ENCODE assay signal across 20 cellular contexts in genomic region chr12:9952954-9953729, GRCh38. TPM values are rescaled to one million over a fixed set of nuclear protein-coding genes. Genes with fewer than 3 reads are reported as not detected.
"Had no signal": no experiment of that assay in that cellular context is flagged by ENCODE, and none has a peak within 500 bp of the region (broad histone marks: within the 10 kb centered on the region; RNA-seq: fewer than 3 reads in every experiment).

No MANE protein-coding gene starts in this region.

RNA-seq across cellular contexts. Expression of gene CLEC12A, which starts 18.1 kb away (rescaled TPM):
- total RNA-seq: activated naive CD4-positive, alpha-beta T cell treated with anti-CD3 and anti-CD28 coated beads for 36 hours; activated T-cell treated with anti-CD3 and anti-CD28 coated beads, Interleukin-2, amount 50 U/mL, for 4 hours; activated T-helper 1 cell treated with anti-CD3 and anti-CD28 coated beads, Interleukin-12 subunit alpha, Interleukin-12 subunit beta, Interleukin-2, Interleukin-4 antibody, amounts not matched to agents 30 ng/mL and 10 ng/mL and 1 ng/mL, durations not matched to agents 14 hours and 24 hours and 36 hours; ascending aorta; astrocyte; bronchial epithelial cell; cardiac muscle cell; cerebellum had no signal
- polyA plus RNA-seq: cardiac muscle cell had no signal

RNA-seq across cellular contexts. Expression of gene CLEC2A, which starts 21.0 kb away (rescaled TPM):
- total RNA-seq: activated naive CD4-positive, alpha-beta T cell treated with anti-CD3 and anti-CD28 coated beads for 36 hours; activated naive CD4-positive, alpha-beta T cell treated with anti-CD3 and anti-CD28 coated beads, Interleukin-2, amount 50 U/mL, for 72 hours; activated naive CD8-positive, alpha-beta T cell treated with anti-CD3 and anti-CD28 coated beads for 36 hours; activated naive CD8-positive, alpha-beta T cell treated with anti-CD3 and anti-CD28 coated beads, Interleukin-2, amount 10 ng/mL, durations not matched to agents 7 days and 5 days; activated T-cell treated with anti-CD3 and anti-CD28 coated beads, Interleukin-2, amount 50 U/mL, for 4 hours; activated T-cell treated with anti-CD3 and anti-CD28 coated beads, Interleukin-2, amount 50 U/mL, for 72 hours; activated T-helper 1 cell treated with anti-CD3 and anti-CD28 coated beads, Interleukin-12 subunit alpha, Interleukin-12 subunit beta, Interleukin-2, Interleukin-4 antibody, amounts not matched to agents 30 ng/mL and 10 ng/mL and 1 ng/mL, durations not matched to agents 14 hours and 24 hours and 36 hours; activated T-helper 17 cell treated with anti-CD3 and anti-CD28 coated beads, Interleukin-2, amount 50 U/mL, for 72 hours; activated T-helper 2 cell treated with anti-CD3 and anti-CD28 coated beads, Interferon-gamma antibody, Interleukin-2, Interleukin-4, amounts not matched to agents 10 μg/mL and 5 μg/mL and 100 μg/mL, durations not matched to agents 14 hours and 24 hours and 36 hours; adrenal gland; aorta; ascending aorta; body of pancreas; breast epithelium; bronchial epithelial cell; cardiac muscle cell; cardiac septum; cerebellum had no signal
- polyA plus RNA-seq: adipose tissue, adrenal gland, aorta, cardiac muscle cell had no signal

RNA-seq across cellular contexts. Expression of gene CLEC1B, which starts 45.8 kb away (rescaled TPM):
- total RNA-seq: activated naive CD4-positive, alpha-beta T cell treated with anti-CD3 and anti-CD28 coated beads for 36 hours; activated naive CD4-positive, alpha-beta T cell treated with anti-CD3 and anti-CD28 coated beads, Interleukin-2, amount 50 U/mL, for 72 hours; activated naive CD8-positive, alpha-beta T cell treated with anti-CD3 and anti-CD28 coated beads for 36 hours; activated naive CD8-positive, alpha-beta T cell treated with anti-CD3 and anti-CD28 coated beads, Interleukin-2, amount 10 ng/mL, durations not matched to agents 7 days and 5 days; activated T-cell treated with anti-CD3 and anti-CD28 coated beads, Interleukin-2, amount 50 U/mL, for 4 hours; activated T-cell treated with anti-CD3 and anti-CD28 coated beads, Interleukin-2, amount 50 U/mL, for 72 hours; activated T-helper 1 cell treated with anti-CD3 and anti-CD28 coated beads, Interleukin-12 subunit alpha, Interleukin-12 subunit beta, Interleukin-2, Interleukin-4 antibody, amounts not matched to agents 30 ng/mL and 10 ng/mL and 1 ng/mL, durations not matched to agents 14 hours and 24 hours and 36 hours; activated T-helper 17 cell treated with anti-CD3 and anti-CD28 coated beads, Interleukin-2, amount 50 U/mL, for 72 hours; activated T-helper 2 cell treated with anti-CD3 and anti-CD28 coated beads, Interferon-gamma antibody, Interleukin-2, Interleukin-4, amounts not matched to agents 10 μg/mL and 5 μg/mL and 100 μg/mL, durations not matched to agents 14 hours and 24 hours and 36 hours; aorta; ascending aorta; astrocyte; body of pancreas; breast epithelium; bronchial epithelial cell; cardiac septum; cerebellum had no signal
- polyA plus RNA-seq: aorta, cardiac muscle cell had no signal

RNA-seq across cellular contexts. Expression of gene CLEC12B, which starts 57.3 kb away (rescaled TPM):
- total RNA-seq: activated naive CD4-positive, alpha-beta T cell treated with anti-CD3 and anti-CD28 coated beads for 36 hours; activated naive CD4-positive, alpha-beta T cell treated with anti-CD3 and anti-CD28 coated beads, Interleukin-2, amount 50 U/mL, for 72 hours; activated naive CD8-positive, alpha-beta T cell treated with anti-CD3 and anti-CD28 coated beads for 36 hours; activated T-cell treated with anti-CD3 and anti-CD28 coated beads, Interleukin-2, amount 50 U/mL, for 4 hours; activated T-cell treated with anti-CD3 and anti-CD28 coated beads, Interleukin-2, amount 50 U/mL, for 72 hours; activated T-helper 1 cell treated with anti-CD3 and anti-CD28 coated beads, Interleukin-12 subunit alpha, Interleukin-12 subunit beta, Interleukin-2, Interleukin-4 antibody, amounts not matched to agents 30 ng/mL and 10 ng/mL and 1 ng/mL, durations not matched to agents 14 hours and 24 hours and 36 hours; activated T-helper 17 cell treated with anti-CD3 and anti-CD28 coated beads, Interleukin-2, amount 50 U/mL, for 72 hours; activated T-helper 2 cell treated with anti-CD3 and anti-CD28 coated beads, Interferon-gamma antibody, Interleukin-2, Interleukin-4, amounts not matched to agents 10 μg/mL and 5 μg/mL and 100 μg/mL, durations not matched to agents 14 hours and 24 hours and 36 hours; ascending aorta; astrocyte; body of pancreas; bronchial epithelial cell; cardiac muscle cell; cardiac septum; cerebellum had no signal
- polyA plus RNA-seq: aorta, cardiac muscle cell had no signal
